In genomic region chr14:80805136-80805535, GRCh38 we compare ENCODE assay signal across 14 cellular contexts.
"Had no signal": no experiment of that assay in that cellular context is flagged by ENCODE, and none has a peak within 500 bp of the region (broad histone marks: within the 10 kb centered on the region; RNA-seq: fewer than 3 reads in every experiment).

No MANE protein-coding gene starts in this region.

- ATAC-seq: left cardiac atrium, WTC11 had no signal

- H3K4me3 ChIP-seq: breast epithelium, lung, skin epidermis, thyroid gland, uterus had no signal

- DNase-seq: activated CD4-positive, alpha-beta T cell treated with anti-CD3 and anti-CD28 coated beads, Interleukin-2, amount 10 ng/mL, durations not matched to agents 24 days and 14 days; activated CD8-positive, alpha-beta memory T cell treated with anti-CD3 and anti-CD28 coated beads for 24 hours; activated gamma-delta T cell; glutamatergic neuron; immature natural killer cell; left cardiac atrium; naive B cell; retina; thyroid gland; uterus had no signal
